15 cellular contexts compared by ENCODE assay signal in the genomic region with DNA sequence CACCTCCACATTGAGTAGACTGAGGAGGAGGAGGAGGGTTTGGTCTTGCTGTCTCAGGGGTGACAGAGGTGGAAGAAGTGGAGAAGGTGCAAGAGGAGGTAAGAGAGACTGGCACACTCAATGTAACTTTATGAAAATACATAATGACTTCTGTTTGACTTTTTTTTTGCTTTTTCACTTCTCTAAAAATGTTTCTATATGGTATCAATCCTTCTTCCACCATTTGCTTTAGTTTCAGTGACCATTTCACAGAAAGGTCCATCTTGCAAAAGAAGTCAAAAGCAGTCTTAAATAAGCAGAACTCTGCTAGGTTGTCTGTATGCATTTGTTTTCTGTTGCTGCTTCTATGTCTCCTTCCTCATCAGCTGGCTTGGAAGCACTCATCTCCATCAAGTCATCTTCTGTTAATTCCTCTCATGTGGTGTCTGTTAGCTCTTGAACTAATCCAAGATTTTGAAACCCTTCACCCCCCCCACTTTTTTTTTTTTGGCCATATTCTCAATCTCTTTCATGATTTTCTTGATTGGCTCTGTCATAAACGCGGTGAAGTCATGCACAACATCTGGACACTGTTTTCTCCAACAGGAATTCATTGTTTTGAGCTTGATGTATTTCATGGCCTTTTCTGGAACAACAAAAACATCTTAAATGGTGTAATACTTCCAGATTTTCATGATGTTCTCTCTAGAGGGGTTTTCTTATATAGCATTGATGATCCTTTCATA.
DNase-seq lines count a peak whose midpoint lies in the region; ATAC-seq, FAIRE-seq and TF ChIP-seq lines count a peak whose summit lies in the region.
"Had no signal": no experiment of that assay in that cellular context is flagged by ENCODE, and none has a peak within 500 bp of the region (broad histone marks: within the 10 kb centered on the region; RNA-seq: fewer than 3 reads in every experiment).

No MANE protein-coding gene starts in this region.

- no peaks in the 10 kb centered on the region for H3K27me3 Mint-ChIP-seq in stimulated activated naive B cell treated with anti-CD40 and anti-IgM and Interleukin-4, amounts not matched to agents 10 μg/mL and 1 μg/mL and 100 μg/mL, for 72 hours
- H3K27me3 Mint-ChIP-seq in activated T-cell treated with anti-CD3 and anti-CD28 coated beads, Interleukin-2, amount 50 U/mL, for 4 hours (ENCODE audit: low read depth) = peaks cover 5% of the 10 kb centered on the region

- no peak for DNase-seq in GM12891 (ENCODE audit: insufficient read length, low spot score)
- DNase-seq in stimulated activated naive B cell treated with anti-CD40 and anti-IgM and Interleukin-4, amounts not matched to agents 10 μg/mL and 1 μg/mL and 100 μg/mL, for 72 hours = no peak
- no peak for DNase-seq in NCI-H1694 treated with DMSO at 0.1 percent for 48 hours (lab: John Stamatoyannopoulos, UW)
- DNase-seq in activated T-cell treated with anti-CD3 and anti-CD28 coated beads, Interleukin-2, amount 50 U/mL, for 4 hours = no peak
- DNase-seq: Caco-2; CD4-positive, CD25-positive, alpha-beta regulatory T cell; DMS153; GM23248; HCEC 1CT; NCI-H1105 treated with DMSO at 0.1 percent for 48 hours; NCI-H187; NCI-H774 had no signal

- H3K36me3 Mint-ChIP-seq in stimulated activated naive B cell treated with anti-CD40 and anti-IgM and Interleukin-4, amounts not matched to agents 10 μg/mL and 1 μg/mL and 100 μg/mL, for 72 hours = no peaks in the 10 kb centered on the region
- H3K36me3 Mint-ChIP-seq in activated T-cell treated with anti-CD3 and anti-CD28 coated beads, Interleukin-2, amount 50 U/mL, for 4 hours (ENCODE audit: insufficient read depth) = no peaks in the 10 kb centered on the region
- H3K36me3 Mint-ChIP-seq: CD4-positive, CD25-positive, alpha-beta regulatory T cell had no signal

- ATAC-seq in GM18909 (IDR thresholded peaks at IDR 0.05; ENCODE audit: poor library complexity, unreplicated experiment) = peak; percentile 61
- ATAC-seq in HG03439 (IDR thresholded peaks at IDR 0.05; ENCODE audit: unreplicated experiment) = peak; percentile 58
- ATAC-seq in stimulated activated naive B cell treated with anti-CD40 and anti-IgM and Interleukin-4, amounts not matched to agents 10 μg/mL and 1 μg/mL and 100 μg/mL, for 72 hours (replicated peaks) = peak; percentile 29 to 45
- ATAC-seq in GM21619 (IDR thresholded peaks at IDR 0.05; ENCODE audit: unreplicated experiment) = no peak
- no peak for ATAC-seq in activated T-cell treated with anti-CD3 and anti-CD28 coated beads, Interleukin-2, amount 50 U/mL, for 4 hours

- H3K4me1 Mint-ChIP-seq in stimulated activated naive B cell treated with anti-CD40 and anti-IgM and Interleukin-4, amounts not matched to agents 10 μg/mL and 1 μg/mL and 100 μg/mL, for 72 hours = peaks cover 1 to 10% of the 10 kb centered on the region in 2 donors
- no peaks in the 10 kb centered on the region for H3K4me1 Mint-ChIP-seq in activated T-cell treated with anti-CD3 and anti-CD28 coated beads, Interleukin-2, amount 50 U/mL, for 4 hours (ENCODE audit: low read depth)
- H3K4me1 Mint-ChIP-seq: CD4-positive, CD25-positive, alpha-beta regulatory T cell had no signal

- no peak for FAIRE-seq in GM12891 (lab: Jason Lieb, UNC)

- no peak for TF ChIP-seq POLR2A in GM12891 (IDR thresholded peaks at IDR 0.05; ENCODE audit: low read depth, low read length)

- peaks cover 0 to 5% of the 10 kb centered on the region in 2 donors for H3K9me3 Mint-ChIP-seq in stimulated activated naive B cell treated with anti-CD40 and anti-IgM and Interleukin-4, amounts not matched to agents 10 μg/mL and 1 μg/mL and 100 μg/mL, for 72 hours
- peaks cover 7% of the 10 kb centered on the region for H3K9me3 Mint-ChIP-seq in activated T-cell treated with anti-CD3 and anti-CD28 coated beads, Interleukin-2, amount 50 U/mL, for 4 hours

- H3K4me3 Mint-ChIP-seq in stimulated activated naive B cell treated with anti-CD40 and anti-IgM and Interleukin-4, amounts not matched to agents 10 μg/mL and 1 μg/mL and 100 μg/mL, for 72 hours = no peak overlapping the region
- no peak overlapping the region for H3K4me3 Mint-ChIP-seq in activated T-cell treated with anti-CD3 and anti-CD28 coated beads, Interleukin-2, amount 50 U/mL, for 4 hours
- H3K4me3 Mint-ChIP-seq: CD4-positive, CD25-positive, alpha-beta regulatory T cell had no signal

- no peak overlapping the region for H3K27ac Mint-ChIP-seq in stimulated activated naive B cell treated with anti-CD40 and anti-IgM and Interleukin-4, amounts not matched to agents 10 μg/mL and 1 μg/mL and 100 μg/mL, for 72 hours
- H3K27ac Mint-ChIP-seq: CD4-positive, CD25-positive, alpha-beta regulatory T cell had no signal

TF ChIP-seq in GM12891, 5 proteins besides CTCF, POLR2A, EP300 and RAD21:
- TF ChIP-seq TAF1 (IDR thresholded peaks at IDR 0.05; ENCODE audit: low read depth, low read length) (no peak), SPI1 (IDR thresholded peaks at IDR 0.05; ENCODE audit: low read depth, low read length) (peak; percentile 80)

Comparison
In these comparisons a context has a peak if more than half of its experiments do, and no peak if none do; other contexts are left out.
1. ATAC-seq: peak in GM18909 (single experiment), HG03439 (single experiment) and stimulated activated naive B cell treated with anti-CD40 and anti-IgM and Interleukin-4, amounts not matched to agents 10 μg/mL and 1 μg/mL and 100 μg/mL, for 72 hours (2 of 2); none in GM21619 (single experiment) and activated T-cell treated with anti-CD3 and anti-CD28 coated beads, Interleukin-2, amount 50 U/mL, for 4 hours (0 of 2).